9 cellular contexts compared by ENCODE assay signal in the genomic region with DNA sequence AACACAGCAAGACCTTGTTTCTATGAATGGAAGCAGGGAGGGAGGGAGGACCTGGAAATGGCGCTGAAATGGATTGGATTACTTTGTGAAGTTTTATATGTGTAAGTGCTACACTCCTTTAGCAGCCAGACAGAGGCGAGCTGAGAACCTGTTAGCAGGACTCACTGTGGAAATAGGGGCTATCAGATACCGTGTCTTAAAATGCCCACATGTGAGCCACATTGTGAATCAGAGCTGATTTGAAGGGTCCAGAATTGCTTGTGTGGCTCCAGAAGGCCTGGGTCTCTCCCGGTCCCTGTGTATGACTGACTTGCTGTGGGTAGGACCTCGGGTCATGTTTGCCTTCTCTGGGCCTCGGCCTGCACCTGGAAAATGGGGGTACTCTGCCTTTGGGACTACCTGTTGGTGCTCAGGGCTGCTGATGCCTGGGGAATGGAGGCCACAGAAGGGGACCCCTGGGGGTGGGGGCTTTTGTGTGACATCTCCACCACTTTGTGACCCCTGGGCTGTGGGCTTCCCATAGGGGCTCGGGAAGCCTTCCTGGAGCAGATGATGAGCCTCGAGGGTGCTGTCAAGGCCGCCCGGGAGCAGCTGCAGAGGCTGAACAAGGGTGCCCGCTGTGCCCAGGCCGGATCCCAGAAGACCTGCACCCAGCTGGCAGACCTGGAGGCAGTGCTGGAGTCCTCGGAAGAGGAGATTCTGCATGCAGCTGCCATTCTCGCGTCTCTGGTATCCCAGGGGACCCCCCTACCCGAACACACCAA. TPM values are rescaled to one million over a fixed set of nuclear protein-coding genes. Genes with fewer than 3 reads are reported as not detected.
"Had no signal": no experiment of that assay in that cellular context is flagged by ENCODE, and none has a peak within 500 bp of the region (broad histone marks: within the 10 kb centered on the region; RNA-seq: fewer than 3 reads in every experiment).

No MANE protein-coding gene starts in this region.

- DNase-seq: GM23248, GOT3, H7, HCEC 1CT, HFFc6 had no signal

- H3K9me3 ChIP-seq: HAP-1 had no signal

- H2AFZ ChIP-seq: GM23248, GM23338 had no signal

- FAIRE-seq: H1, H54 had no signal

- H3K4me3 ChIP-seq: GM23248, GM23338, HAP-1 had no signal

- H3K36me3 ChIP-seq: HAP-1 had no signal

- H3K4me2 ChIP-seq: GM23338 had no signal

- H3K27ac ChIP-seq: GM23248 had no signal

- H3K9ac ChIP-seq: GM23248 had no signal

- H3K4me1 ChIP-seq: HAP-1 had no signal

RNA-seq across cellular contexts. Expression of a gene that starts 24.0 kb away (rescaled TPM):
- total RNA-seq: GM23248 had no signal
